Comparison of ENCODE assay signal across 21 cellular contexts in genomic region chr3:16721494-16721893, GRCh38.
A peak's percentile ranks its signal among the peaks of the same experiment; 100 is the strongest.
DNase-seq lines count a peak whose midpoint lies in the region; ATAC-seq lines count a peak whose summit lies in the region.
"Had no signal": no experiment of that assay in that cellular context is flagged by ENCODE, and none has a peak within 500 bp of the region (broad histone marks: within the 10 kb centered on the region; RNA-seq: fewer than 3 reads in every experiment).

No MANE protein-coding gene starts in this region.

- intact Hi-C loops in left cardiac atrium (cut with DNase I): no loop called here

- DNase-seq in DMS53 treated with DMSO at 0.1 percent for 48 hours (lab: John Stamatoyannopoulos, UW; ENCODE audit: unreplicated experiment) (peak; percentile 16), HuH-7 (ENCODE audit: low spot score) (peak; percentile 26), glomerular visceral epithelial cell (ENCODE audit: extremely low spot score) (no peak), middle frontal gyrus (ENCODE audit: extremely low spot score, low spot score) (no peak), left cardiac atrium (no peak), activated T-cell treated with anti-CD3 and anti-CD28 coated beads for 4 hours (no peak)
- DNase-seq: AML-193; CD8-positive, alpha-beta memory T cell; DMS79; Karpas-422; MV-4-11; NCI-H1417; NCI-H1694 treated with DMSO at 0.1 percent for 48 hours; NCI-H2081 treated with DMSO at 0.1 percent for 48 hours; NCI-H2171 treated with DMSO at 0.1 percent for 48 hours; NCI-H524 treated with DMSO at 0.1 percent for 48 hours; NCI-H82 had no signal

- peak; percentile 51 for ATAC-seq in GM19025 (IDR thresholded peaks at IDR 0.05; ENCODE audit: low read depth, unreplicated experiment)
- ATAC-seq in HG02870 (IDR thresholded peaks at IDR 0.05; ENCODE audit: unreplicated experiment): peak; percentile 54
- ATAC-seq in left cardiac atrium: no peak
- ATAC-seq: Panc1, SK-N-SH treated with all-trans-retinoic acid at 6 μM for 48 hours had no signal

Comparison
In these comparisons a context has a peak if more than half of its experiments do, and no peak if none do; other contexts are left out.
1. DNase-seq: peak in DMS53 treated with DMSO at 0.1 percent for 48 hours (single experiment) and HuH-7 (single experiment); none in glomerular visceral epithelial cell (single experiment), middle frontal gyrus (single experiment), left cardiac atrium (single experiment) and activated T-cell treated with anti-CD3 and anti-CD28 coated beads for 4 hours (single experiment).
2. ATAC-seq: peak in GM19025 (single experiment) and HG02870 (single experiment); none in left cardiac atrium (0 of 2).